Comparison of ENCODE assay signal across 8 cellular contexts in the genomic region with DNA sequence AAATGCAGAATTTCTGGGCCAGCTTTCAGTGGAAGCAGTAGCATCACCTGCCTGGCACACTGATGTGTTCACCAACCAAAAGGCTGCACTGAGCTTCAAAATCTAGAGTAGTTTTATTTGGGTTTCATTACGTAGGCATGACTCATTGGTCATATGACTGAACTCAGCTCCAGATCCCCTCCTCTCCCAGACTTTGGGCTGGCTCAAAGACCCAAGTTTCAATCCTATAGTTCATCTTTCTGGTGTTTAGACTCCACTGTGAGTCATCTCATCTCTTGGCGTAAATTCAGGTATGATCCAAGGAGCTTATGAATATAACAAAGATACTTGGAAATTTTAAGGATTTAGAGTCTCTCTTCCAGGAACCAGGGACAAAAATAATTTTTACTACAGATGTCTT. TPM values are rescaled to one million over a fixed set of nuclear protein-coding genes. Genes with fewer than 3 reads are reported as not detected.
DNase-seq lines count a peak whose midpoint lies in the region; ATAC-seq and TF ChIP-seq lines count a peak whose summit lies in the region.

No MANE protein-coding gene starts in this region.

- POLR2A ChIA-PET in Panc1 (lab: Charles Lee), result interaction anchor here (0.6 kb wide), 1 partner anchor 55 kb away, joined by 9 read pairs; no protein-coding TSS in a partner anchor
- POLR2A ChIA-PET in GM10248 (lab: Yijun Ruan, JAX), result no interaction called here

- no peaks in the 10 kb centered on the region for H3K9me3 Mint-ChIP-seq in stimulated activated memory B cell treated with anti-CD40 and anti-IgM and Interleukin-4, amounts not matched to agents 10 μg/mL and 1 μg/mL and 100 μg/mL, for 72 hours

- no peak for TF ChIP-seq CTCF in Panc1 (IDR thresholded peaks at IDR 0.05)
- TF ChIP-seq CTCF in fibroblast of pulmonary artery (IDR thresholded peaks at IDR 0.05; ENCODE audit: low read length, missing control alignments), result no peak
- TF ChIP-seq CTCF in GM10248 (IDR thresholded peaks at IDR 0.05; ENCODE audit: control extremely low read depth, extremely low read depth, low read depth, missing control alignments), result no peak

- no peak overlapping the region for H3K27ac ChIP-seq in Panc1 (ENCODE audit: low read length)

- no peaks in the 10 kb centered on the region for H3K9me3 ChIP-seq in Panc1 (ENCODE audit: control insufficient read depth, insufficient read depth, low read depth, low read length)

- H3K27me3 ChIP-seq in Panc1 (ENCODE audit: control insufficient read depth, insufficient read depth, low read length), result no peaks in the 10 kb centered on the region

- CTCF ChIA-PET in Panc1 (lab: Charles Lee) (interaction anchor here (0.6 kb wide), 1 partner anchor 82 kb away, joined by 3 read pairs; no protein-coding TSS in a partner anchor), GM10248 (lab: Yijun Ruan, JAX) (interaction anchor here (0.9 to 9.2 kb wide), 4 partner anchors 13 to 24 kb away, joined by 3 to 39 read pairs (median 6); a partner anchor contains a TSS)

- peaks cover 5% of the 10 kb centered on the region for H3K36me3 Mint-ChIP-seq in stimulated activated memory B cell treated with anti-CD40 and anti-IgM and Interleukin-4, amounts not matched to agents 10 μg/mL and 1 μg/mL and 100 μg/mL, for 72 hours

- no peaks in the 10 kb centered on the region; the same call in 1 of the 2 replicates for H3K36me3 ChIP-seq in Panc1 (ENCODE audit: control insufficient read depth, insufficient read depth, low read length)

- peaks cover 8% of the 10 kb centered on the region for H3K4me1 ChIP-seq in Panc1 (ENCODE audit: control insufficient read depth, insufficient read depth, low read length)

- no peak overlapping the region for H3K27ac Mint-ChIP-seq in stimulated activated memory B cell treated with anti-CD40 and anti-IgM and Interleukin-4, amounts not matched to agents 10 μg/mL and 1 μg/mL and 100 μg/mL, for 72 hours

- no peak for DNase-seq in activated CD4-positive, CD25-positive, alpha-beta regulatory T cell treated with anti-CD3 and anti-CD28 coated beads, Interleukin-2, amount 50 U/mL, for 72 hours
- DNase-seq in Panc1 (ENCODE audit: low read depth, low spot score) (peak; percentile 77), fibroblast of pulmonary artery (ENCODE audit: low read depth) (peak; percentile 97), smooth muscle cell of the brain vasculature (ENCODE audit: low read depth, low spot score) (peak; percentile 80), GM10248 (ENCODE audit: extremely low spot score) (no peak), NCI-H2171 (lab: John Stamatoyannopoulos, UW) (no peak)

- no peaks in the 10 kb centered on the region for H3K4me1 Mint-ChIP-seq in stimulated activated memory B cell treated with anti-CD40 and anti-IgM and Interleukin-4, amounts not matched to agents 10 μg/mL and 1 μg/mL and 100 μg/mL, for 72 hours

- intact Hi-C loops in Panc1 (cut with micrococcal nuclease; ENCODE audit: unreplicated experiment), result no loop called here

- TSS peak; percentile 24 for BruUV-seq in Panc1 (replicated peaks; lab: Mats Ljungman, UMichigan)

- no peaks in the 10 kb centered on the region for H3K27me3 Mint-ChIP-seq in stimulated activated memory B cell treated with anti-CD40 and anti-IgM and Interleukin-4, amounts not matched to agents 10 μg/mL and 1 μg/mL and 100 μg/mL, for 72 hours

- ATAC-seq in activated CD4-positive, CD25-positive, alpha-beta regulatory T cell treated with anti-CD3 and anti-CD28 coated beads, Interleukin-2, amount 50 U/mL, for 24 hours, result peak; percentile 67 to 71
- ATAC-seq in Panc1, result 0 out of 2 replicates have a peak, but pooled peaks have one; percentile 62
- no peak for ATAC-seq in stimulated activated memory B cell treated with anti-CD40 and anti-IgM and Interleukin-4, amounts not matched to agents 10 μg/mL and 1 μg/mL and 100 μg/mL, for 72 hours

- H3K4me3 ChIP-seq in Panc1 (ENCODE audit: low read depth in 2 of 2, low read length in 2 of 2) (no peak overlapping the region), fibroblast of pulmonary artery (replicated peaks; ENCODE audit: low read depth, low read length) (no peak overlapping the region)

- no peak overlapping the region for H3K4me3 Mint-ChIP-seq in stimulated activated memory B cell treated with anti-CD40 and anti-IgM and Interleukin-4, amounts not matched to agents 10 μg/mL and 1 μg/mL and 100 μg/mL, for 72 hours

- in situ Hi-C loops in Panc1 (cut with HindIII; ENCODE audit: low pct_unique_long_range_greater_than_20kb, low sequenced_read_pairs), result no loop called here

RNA-seq across cellular contexts. Expression of a gene that starts 17.7 kb away (rescaled TPM):
- 11.8 TPM for total RNA-seq in Panc1 (2021; ENCODE audit: unreplicated experiment)
- polyA plus RNA-seq in Panc1 (2012; ENCODE audit: insufficient read length), result 4.1 TPM

Comparison
In these comparisons a context has a peak if more than half of its experiments do, and no peak if none do; other contexts are left out.
1. DNase-seq: peak in Panc1 (single experiment), fibroblast of pulmonary artery (single experiment) and smooth muscle cell of the brain vasculature (single experiment); none in activated CD4-positive, CD25-positive, alpha-beta regulatory T cell treated with anti-CD3 and anti-CD28 coated beads, Interleukin-2, amount 50 U/mL, for 72 hours (single experiment), GM10248 (single experiment) and NCI-H2171 (single experiment).